In the genomic region with DNA sequence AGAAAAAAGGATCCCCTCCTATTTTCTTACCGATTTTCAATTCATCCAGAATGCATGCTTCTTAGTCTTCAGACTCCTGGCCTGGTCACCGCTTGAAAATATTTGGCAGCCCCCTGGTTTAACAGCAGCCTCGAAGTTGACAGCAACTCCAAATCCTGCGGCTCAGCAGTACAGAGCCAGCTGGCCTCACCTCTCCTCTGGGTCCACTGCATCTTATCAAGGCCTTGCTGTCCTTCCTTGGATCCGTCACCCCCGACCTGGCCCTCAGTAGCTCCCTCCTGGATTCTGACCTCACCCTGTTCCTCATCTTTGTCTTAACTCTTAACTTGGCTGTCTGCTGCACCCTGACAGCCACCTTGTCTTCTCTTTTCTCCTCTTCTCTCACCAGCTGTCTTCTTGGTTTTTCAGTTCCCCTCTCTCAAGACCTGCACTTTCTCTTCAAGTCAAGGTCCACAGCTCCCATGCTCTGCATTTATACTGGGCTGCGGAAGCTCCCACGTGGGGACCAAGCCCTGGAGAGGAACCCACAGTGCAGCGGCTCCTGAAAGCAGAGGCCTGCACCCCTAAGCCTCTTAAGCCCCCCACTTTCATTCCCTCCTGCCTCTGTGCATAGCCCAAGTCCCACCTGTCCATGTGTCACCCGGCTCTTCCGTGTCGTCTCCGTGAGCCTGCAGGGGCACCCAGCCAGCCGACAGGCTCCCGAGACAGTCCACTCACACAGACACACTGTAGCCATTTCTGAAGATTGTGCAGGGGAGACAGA, we compare ENCODE assay signal across 9 cellular contexts. TPM values are rescaled to one million over a fixed set of nuclear protein-coding genes. Genes with fewer than 3 reads are reported as not detected.
A peak's percentile ranks its signal among the peaks of the same experiment; 100 is the strongest.
DNase-seq lines count a peak whose midpoint lies in the region; ATAC-seq and TF ChIP-seq lines count a peak whose summit lies in the region.
"Had no signal": no experiment of that assay in that cellular context is flagged by ENCODE, and none has a peak within 500 bp of the region (broad histone marks: within the 10 kb centered on the region; RNA-seq: fewer than 3 reads in every experiment).

No MANE protein-coding gene starts in this region.

- peaks cover 54% of the 10 kb centered on the region for H3K4me1 ChIP-seq in CD8-positive, alpha-beta T cell (ENCODE audit: insufficient read depth, low read length)
- H3K4me1 ChIP-seq in ovary (ENCODE audit: insufficient read depth) (peaks cover 2% of the 10 kb centered on the region), H9 (ENCODE audit: insufficient read depth, low read length) (no peaks in the 10 kb centered on the region; the same call in 1 of the 2 replicates)
- H3K4me1 ChIP-seq: breast epithelium had no signal

- no peak overlapping the region for H3K4me3 ChIP-seq in CD8-positive, alpha-beta T cell (ENCODE audit: low read depth, low read length)
- no peak overlapping the region for H3K4me3 ChIP-seq in ovary

- H2BK12ac ChIP-seq in H9 (ENCODE audit: insufficient read length, low read depth, low read length), result no peak overlapping the region

- H3K27me3 ChIP-seq in CD8-positive, alpha-beta T cell (ENCODE audit: insufficient read depth, low read length), result no peaks in the 10 kb centered on the region
- no peaks in the 10 kb centered on the region for H3K27me3 ChIP-seq in ovary
- no peaks in the 10 kb centered on the region; the same call in 1 of the 2 replicates for H3K27me3 ChIP-seq in H9 (ENCODE audit: insufficient read depth, low read length)
- H3K27me3 ChIP-seq: breast epithelium had no signal

- no peak overlapping the region for H3K4ac ChIP-seq in H9 (ENCODE audit: low read depth, low read length)

- TF ChIP-seq POLR2A in ovary (IDR thresholded peaks at IDR 0.05), result no peak

- H2AFZ ChIP-seq in H9 (ENCODE audit: low read length), result no peak overlapping the region

- ATAC-seq in CD8-positive, alpha-beta T cell, result no peak
- ATAC-seq in GM19025 (IDR thresholded peaks at IDR 0.05; ENCODE audit: low read depth, unreplicated experiment) (peak; percentile 64), HG02981 (IDR thresholded peaks at IDR 0.05; ENCODE audit: unreplicated experiment) (peak; percentile 54)

- no peak overlapping the region for H2BK5ac ChIP-seq in H9 (ENCODE audit: insufficient read length, low read length)

- no peak overlapping the region for H3K14ac ChIP-seq in H9 (ENCODE audit: insufficient read depth, low read length)

- no peak overlapping the region for H2BK20ac ChIP-seq in H9 (ENCODE audit: low read depth, low read length, poor library complexity, severe bottlenecking)

- H4K5ac ChIP-seq in H9 (ENCODE audit: insufficient read length, low read depth, low read length), result no peak overlapping the region

- CTCF ChIA-PET in CD8-positive, alpha-beta T cell (lab: Charles Lee), result interaction anchor here (1.1 kb wide), 1 partner anchor 93 kb away, joined by 3 read pairs; no protein-coding TSS in a partner anchor

- no peak overlapping the region for H3K9ac ChIP-seq in H9 (ENCODE audit: extremely low read depth, insufficient read length, low read length)

- H3K36me3 ChIP-seq in CD8-positive, alpha-beta T cell (ENCODE audit: insufficient read depth, low read length), result no peaks in the 10 kb centered on the region
- H3K36me3 ChIP-seq in ovary, result no peaks in the 10 kb centered on the region
- H3K36me3 ChIP-seq: breast epithelium had no signal

- H3K27ac Mint-ChIP-seq in CD8-positive, alpha-beta T cell, result peak overlapping the region; percentile 94
- H3K27ac Mint-ChIP-seq in activated naive CD8-positive, alpha-beta T cell treated with anti-CD3 and anti-CD28 coated beads for 36 hours, result peak overlapping the region; percentile 11
- peak overlapping the region in 1 of 3 experiments; percentile 2; a peak in 1 of 7 replicates for H3K27ac Mint-ChIP-seq in H9

- no peak overlapping the region for H3K23ac ChIP-seq in H9 (ENCODE audit: insufficient read length, low read depth, low read length)

- no peak overlapping the region for H2BK15ac ChIP-seq in H9 (ENCODE audit: low read depth, low read length)

- WGBS in ovary, 3 donors, result 76 to 80% (median 78%) methylated on average over 15 of the region's 15 CpGs
- no CpG with 5 or more reads among the region's 15 CpGs for WGBS in H9 (ENCODE audit: extremely low coverage, insufficient read length, low lambda C conversion rate)

- no peak for TF ChIP-seq CTCF in CD8-positive, alpha-beta T cell (IDR thresholded peaks at IDR 0.05)
- TF ChIP-seq CTCF in ovary (IDR thresholded peaks at IDR 0.05), result no peak
- TF ChIP-seq CTCF in H9 (conservative IDR thresholded peaks at IDR 0.05), result no peak

- no peak overlapping the region for H3K27ac ChIP-seq in CD8-positive, alpha-beta T cell (ENCODE audit: low read depth, low read length)
- H3K27ac ChIP-seq in ovary (no peak overlapping the region), H9 (ENCODE audit: insufficient read length, low read depth, low read length) (no peak overlapping the region)

- peaks cover 89% of the 10 kb centered on the region for H3K4me1 Mint-ChIP-seq in CD8-positive, alpha-beta T cell (ENCODE audit: low read depth)
- H3K4me1 Mint-ChIP-seq in activated naive CD8-positive, alpha-beta T cell treated with anti-CD3 and anti-CD28 coated beads for 36 hours, result peaks cover 69% of the 10 kb centered on the region
- H3K4me1 Mint-ChIP-seq in H9, result peaks cover 7 to 25% of the 10 kb centered on the region in 2 experiments

- H3K23me2 ChIP-seq in H9 (ENCODE audit: insufficient read length, low read depth, low read length, poor library complexity, severe bottlenecking), result peaks cover 8% of the 10 kb centered on the region

- POLR2A ChIA-PET in CD8-positive, alpha-beta T cell (lab: Charles Lee), result interaction anchor here (1.5 kb wide), 1 partner anchor 58 kb away, joined by 5 read pairs; the partner anchor contains the start of gene MX1

- H3K27me3 Mint-ChIP-seq in CD8-positive, alpha-beta T cell (ENCODE audit: low read depth), result no peaks in the 10 kb centered on the region
- no peaks in the 10 kb centered on the region for H3K27me3 Mint-ChIP-seq in activated naive CD8-positive, alpha-beta T cell treated with anti-CD3 and anti-CD28 coated beads for 36 hours
- peaks cover 13% of the 10 kb centered on the region for H3K27me3 Mint-ChIP-seq in H9 (ENCODE audit: low read depth)

- H2BK120ac ChIP-seq in H9 (ENCODE audit: low read depth, low read length, poor library complexity, severe bottlenecking), result no peak overlapping the region

- no peaks in the 10 kb centered on the region for H3K9me3 ChIP-seq in CD8-positive, alpha-beta T cell (ENCODE audit: low read length)
- H3K9me3 ChIP-seq in ovary (no peaks in the 10 kb centered on the region), H9 (ENCODE audit: control insufficient read depth, low read depth, low read length) (no peaks in the 10 kb centered on the region)
- H3K9me3 ChIP-seq: breast epithelium had no signal

- no peak for TF ChIP-seq EP300 in ovary (IDR thresholded peaks at IDR 0.05)

- H3T11ph ChIP-seq in H9 (ENCODE audit: low read length), result no peak overlapping the region

- no peak overlapping the region for H3K18ac ChIP-seq in H9 (ENCODE audit: insufficient read length, low read depth, low read length)

- H3K4me3 Mint-ChIP-seq in CD8-positive, alpha-beta T cell, result peak overlapping the region; percentile 85
- H3K4me3 Mint-ChIP-seq in activated naive CD8-positive, alpha-beta T cell treated with anti-CD3 and anti-CD28 coated beads for 36 hours, result no peak overlapping the region
- H3K4me3 Mint-ChIP-seq in H9, result no peak overlapping the region

- no peak overlapping the region for H4K8ac ChIP-seq in H9 (replicated peaks; ENCODE audit: insufficient read length, low read depth, low read length)

- no peaks in the 10 kb centered on the region for H3K9me3 Mint-ChIP-seq in CD8-positive, alpha-beta T cell
- no peaks in the 10 kb centered on the region for H3K9me3 Mint-ChIP-seq in activated naive CD8-positive, alpha-beta T cell treated with anti-CD3 and anti-CD28 coated beads for 36 hours
- no peaks in the 10 kb centered on the region; a peak in 1 of 5 replicates for H3K9me3 Mint-ChIP-seq in H9

- no peak overlapping the region for H3K4me2 ChIP-seq in H9 (ENCODE audit: insufficient read depth, insufficient read length, low read length)

- H3K79me2 ChIP-seq in H9 (ENCODE audit: insufficient read depth, low read length), result no peaks in the 10 kb centered on the region

- no peak overlapping the region for H4K91ac ChIP-seq in H9 (ENCODE audit: insufficient read length, low read depth, low read length)

- no peaks in the 10 kb centered on the region for H3K79me1 ChIP-seq in H9 (ENCODE audit: insufficient read depth, low read depth, low read length, poor library complexity, severe bottlenecking)

- no peaks in the 10 kb centered on the region for H4K20me1 ChIP-seq in H9 (ENCODE audit: control insufficient read depth, insufficient read depth, insufficient read length)

- DNase-seq in CD8-positive, alpha-beta T cell, result no peak
- no peak for DNase-seq in activated naive CD8-positive, alpha-beta T cell treated with anti-CD3 and anti-CD28 coated beads for 36 hours
- DNase-seq in ovary (no peak), nucleus accumbens (lab: John Stamatoyannopoulos, UW) (no peak), H9 (no peak), NCI-H2227 (lab: John Stamatoyannopoulos, UW; ENCODE audit: unreplicated experiment) (no peak)

- peaks cover 54% of the 10 kb centered on the region for H3K36me3 Mint-ChIP-seq in CD8-positive, alpha-beta T cell
- H3K36me3 Mint-ChIP-seq in activated naive CD8-positive, alpha-beta T cell treated with anti-CD3 and anti-CD28 coated beads for 36 hours, result peaks cover 27% of the 10 kb centered on the region
- no peaks in the 10 kb centered on the region for H3K36me3 Mint-ChIP-seq in H9 (ENCODE audit: insufficient read depth in 1 of 3, low read depth in 3 of 3)

- intact Hi-C loops in CD8-positive, alpha-beta T cell (cut with DNase I, micrococcal nuclease), result no loop called here
- intact Hi-C loops in ovary (cut with DNase I), result no loop called here

- H3K56ac ChIP-seq in H9 (ENCODE audit: insufficient read length, low read depth, low read length), result no peak overlapping the region

- no peak overlapping the region for H2AK5ac ChIP-seq in H9 (ENCODE audit: insufficient read length, low read length)

RNA-seq across cellular contexts. Expression of gene MX2, which starts 6.0 kb away (rescaled TPM):
- 10 to 100 TPM; 58.5 to 61.5 TPM for total RNA-seq in CD8-positive, alpha-beta T cell
- 10 to 100 TPM; 30.2 to 31.3 TPM for total RNA-seq in activated naive CD8-positive, alpha-beta T cell treated with anti-CD3 and anti-CD28 coated beads for 36 hours
- total RNA-seq in ovary, result 10 to 100 TPM in 2 of 7 donors, 1 to 10 TPM in 5; 2.6 to 11.7 (median 5.1) TPM
- polyA plus RNA-seq in ovary, result 10 to 100 TPM in 1 of 2 donors, 1 to 10 TPM in 1; 4.3 to 34.6 TPM
- total RNA-seq in H9 (2021), result 1.8 and 1.9 TPM in 2 replicates

RNA-seq across cellular contexts. Expression of gene FAM3B, which starts 51.2 kb away (rescaled TPM):
- not detected for total RNA-seq in CD8-positive, alpha-beta T cell
- total RNA-seq in activated naive CD8-positive, alpha-beta T cell treated with anti-CD3 and anti-CD28 coated beads for 36 hours, result not detected
- total RNA-seq in ovary, result 1 to 10 TPM in 4 of 7 donors, under 1 TPM in 1, not detected in 2; 0.60 to 7.7 (median 1.8) TPM
- under 1 TPM; 0.10 to 0.42 TPM for polyA plus RNA-seq in ovary
- total RNA-seq in H9 (2021), result 4.0 and 5.0 TPM in 2 replicates

RNA-seq across cellular contexts. Expression of gene MX1, which starts 58.3 kb away (rescaled TPM):
- 10 to 100 TPM; 69.1 to 71.0 TPM for total RNA-seq in CD8-positive, alpha-beta T cell
- total RNA-seq in activated naive CD8-positive, alpha-beta T cell treated with anti-CD3 and anti-CD28 coated beads for 36 hours, result 100 to 1,000 TPM; 108 to 109 TPM
- total RNA-seq in ovary (10 to 100 TPM; 25.2 to 72.8 (median 43.5) TPM), H9 (2021) (5.1 and 6.3 TPM in 2 replicates)
- polyA plus RNA-seq in ovary, result 100 to 1,000 TPM in 1 of 2 donors, 10 to 100 TPM in 1; 31.7 to 118 TPM
